Comparison of ENCODE assay signal across 25 cellular contexts in genomic region chr4:4590496-4590895, GRCh38. TPM values are rescaled to one million over a fixed set of nuclear protein-coding genes. Genes with fewer than 3 reads are reported as not detected.
DNase-seq lines count a peak whose midpoint lies in the region; ATAC-seq and TF ChIP-seq lines count a peak whose summit lies in the region.
"Had no signal": no experiment of that assay in that cellular context is flagged by ENCODE, and none has a peak within 500 bp of the region (broad histone marks: within the 10 kb centered on the region; RNA-seq: fewer than 3 reads in every experiment).

No MANE protein-coding gene starts in this region.

- in situ Hi-C loops in astrocyte of the spinal cord (cut with HindIII; ENCODE audit: low sequenced_read_pairs), result no loop called here

- TF ChIP-seq CTCF in HFFc6 (IDR thresholded peaks at IDR 0.05), result no peak
- TF ChIP-seq CTCF in astrocyte of the spinal cord (IDR thresholded peaks at IDR 0.05; ENCODE audit: low read depth, low read length), result no peak
- no peak for TF ChIP-seq CTCF in foreskin fibroblast (IDR thresholded peaks at IDR 0.05; ENCODE audit: low read depth, low read length)

- peaks cover 43% of the 10 kb centered on the region for H3K4me1 Mint-ChIP-seq in HFFc6 (ENCODE audit: low read depth)
- H3K4me1 Mint-ChIP-seq: central memory CD8-positive, alpha-beta T cell had no signal

- H3K27ac Mint-ChIP-seq in HFFc6, result peak overlapping the region; percentile 93
- H3K27ac Mint-ChIP-seq: activated CD8-positive, alpha-beta T cell treated with anti-CD3 and anti-CD28 coated beads for 36 hours; stimulated activated naive CD8-positive, alpha-beta T cell treated with anti-CD3 and anti-CD28 coated beads, Interleukin-15, Interleukin-2, amounts not matched to agents 100 ng/mL and 50 ng/mL, for 24 hours had no signal

- H3K4me3 Mint-ChIP-seq in HFFc6, result peak overlapping the region; percentile 69
- H3K4me3 Mint-ChIP-seq: activated CD8-positive, alpha-beta T cell treated with anti-CD3 and anti-CD28 coated beads for 36 hours; central memory CD8-positive, alpha-beta T cell; stimulated activated naive CD8-positive, alpha-beta T cell treated with anti-CD3 and anti-CD28 coated beads, Interleukin-15, Interleukin-2, amounts not matched to agents 100 ng/mL and 50 ng/mL, for 24 hours had no signal

- peaks cover 30% of the 10 kb centered on the region for H3K9me3 Mint-ChIP-seq in HFFc6

- H3K36me3 Mint-ChIP-seq in HFFc6 (ENCODE audit: low read depth), result peaks cover 36% of the 10 kb centered on the region

- no peaks in the 10 kb centered on the region; the same call in 1 of the 2 replicates for H3K27me3 Mint-ChIP-seq in HFFc6 (ENCODE audit: insufficient read depth)
- H3K27me3 Mint-ChIP-seq: activated CD8-positive, alpha-beta T cell treated with anti-CD3 and anti-CD28 coated beads for 36 hours; central memory CD8-positive, alpha-beta T cell; stimulated activated naive CD8-positive, alpha-beta T cell treated with anti-CD3 and anti-CD28 coated beads, Interleukin-15, Interleukin-2, amounts not matched to agents 100 ng/mL and 50 ng/mL, for 24 hours had no signal

- peak; percentile 13 for DNase-seq in HFFc6
- DNase-seq in astrocyte of the spinal cord (ENCODE audit: low read depth, low spot score), result peak; percentile 46
- DNase-seq in foreskin fibroblast, result peak; percentile 94 to 95
- no peak for DNase-seq in C1 segment of cervical spinal cord (lab: John Stamatoyannopoulos, UW)
- DNase-seq in NOMO-1 (lab: John Stamatoyannopoulos, UW; ENCODE audit: unreplicated experiment in 2 of 2), result no peak
- no peak for DNase-seq in KG1 (lab: John Stamatoyannopoulos, UW)
- DNase-seq: activated CD4-positive, CD25-positive, alpha-beta regulatory T cell; activated CD8-positive, alpha-beta T cell treated with anti-CD3 and anti-CD28 coated beads for 36 hours; activated gamma-delta T cell treated with Interleukin-2 at 50 U/mL for 16 hours; glutamatergic neuron; NCI-H1105; NCI-H2107; NCI-H510A treated with DMSO at 0.1 percent for 48 hours; NK-92 treated with Interleukin-12 subunit alpha and Interleukin-12 subunit beta, amount 100 ng/mL, for 24 hours; RPMI8226; small intestine; stimulated activated CD4-positive, alpha-beta T cell treated with anti-CD3 and anti-CD28 coated beads, Interleukin-4, amount 100 ng/mL, for 1 hour; T1000; transverse colon had no signal

- no peak for ATAC-seq in HG03025 (IDR thresholded peaks at IDR 0.05; ENCODE audit: low FRiP score, unreplicated experiment)
- ATAC-seq: activated CD8-positive, alpha-beta T cell treated with anti-CD3 and anti-CD28 coated beads for 36 hours; left lobe of liver had no signal

- H3K4me3 ChIP-seq in astrocyte of the spinal cord (ENCODE audit: low read depth, low read length) (no peak overlapping the region), foreskin fibroblast (ENCODE audit: low read depth in 1 of 2, low read length in 2 of 2) (peak overlapping the region in 1 of 2 donors; percentile 21)
- H3K4me3 ChIP-seq: BLaER1 treated with 17β-estradiol and CSF1 and Interleukin-3, amounts not matched to agents 10 nM and 100 nM; prostate gland; transverse colon had no signal

RNA-seq across cellular contexts. Expression of gene STX18, which starts 48.6 kb away (rescaled TPM):
- 10 to 100 TPM; 27.5 to 37.1 (median 29.8) TPM for total RNA-seq in HFFc6 (2021; fragmentation: NEBNext Ultra II Directional; extraction: Animal tissue kit (Norgen Biotek cat#: 25700))

Comparison
In these comparisons a context has a peak if more than half of its experiments do, and no peak if none do; other contexts are left out.
1. DNase-seq: peak in HFFc6 (single experiment), astrocyte of the spinal cord (single experiment) and foreskin fibroblast (2 of 2); none in C1 segment of cervical spinal cord (0 of 14), NOMO-1 (0 of 2) and KG1 (single experiment).